Comparison of ENCODE assay signal across 1 cellular context in genomic region chr6:135008941-135009290, GRCh38.
TF ChIP-seq lines count a peak whose summit lies in the region.

No MANE protein-coding gene starts in this region.

TF ChIP-seq in HepG2, 621 proteins besides CTCF, POLR2A, EP300 and RAD21 (continues in another document):
- no peak for TF ChIP-seq ARNT2 (CRISPR knock-in tag; IDR thresholded peaks at IDR 0.05; ENCODE audit: low read depth)
- no peak for TF ChIP-seq ZNF207 (IDR thresholded peaks at IDR 0.05; ENCODE audit: borderline replicate concordance)
- no peak for TF ChIP-seq ZNF343 (CRISPR knock-in tag; IDR thresholded peaks at IDR 0.05)
- no peak for TF ChIP-seq KMT2A (CRISPR knock-in tag; IDR thresholded peaks at IDR 0.05)
- TF ChIP-seq, protein P1, sequence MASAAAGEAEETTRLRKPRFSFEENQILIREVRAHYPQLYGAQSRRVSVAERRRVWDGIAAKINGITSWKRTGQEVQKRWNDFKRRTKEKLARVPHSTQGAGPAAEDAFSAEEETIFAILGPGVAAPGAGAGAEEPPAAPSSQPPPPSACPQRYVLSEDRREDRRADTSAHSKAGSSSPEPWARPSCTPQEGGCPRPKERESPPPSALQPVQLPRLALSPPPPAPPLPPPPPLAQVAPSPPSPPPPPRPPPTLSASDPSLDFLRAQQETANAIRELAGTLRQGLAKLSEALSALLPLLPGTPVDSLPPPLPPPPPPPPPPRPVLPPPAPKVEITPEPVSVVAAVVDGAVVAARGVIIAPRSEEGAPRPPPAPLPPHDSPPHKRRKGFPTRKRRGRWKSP (CRISPR knock-in tag; IDR thresholded peaks at IDR 0.05), result no peak
- TF ChIP-seq NR3C1 (CRISPR knock-in tag; IDR thresholded peaks at IDR 0.05), result no peak
- no peak for TF ChIP-seq SRSF4 (IDR thresholded peaks at IDR 0.05; ENCODE audit: low read depth, low read length, poor library complexity, severe bottlenecking)
- no peak for TF ChIP-seq ZNF414 (CRISPR knock-in tag; IDR thresholded peaks at IDR 0.05)
- TF ChIP-seq RBFOX2 (IDR thresholded peaks at IDR 0.05; ENCODE audit: low read depth, low read length), result no peak
- TF ChIP-seq TCF7L2 (IDR thresholded peaks at IDR 0.05; ENCODE audit: low read depth, low read length), result no peak
- TF ChIP-seq, protein P2, sequence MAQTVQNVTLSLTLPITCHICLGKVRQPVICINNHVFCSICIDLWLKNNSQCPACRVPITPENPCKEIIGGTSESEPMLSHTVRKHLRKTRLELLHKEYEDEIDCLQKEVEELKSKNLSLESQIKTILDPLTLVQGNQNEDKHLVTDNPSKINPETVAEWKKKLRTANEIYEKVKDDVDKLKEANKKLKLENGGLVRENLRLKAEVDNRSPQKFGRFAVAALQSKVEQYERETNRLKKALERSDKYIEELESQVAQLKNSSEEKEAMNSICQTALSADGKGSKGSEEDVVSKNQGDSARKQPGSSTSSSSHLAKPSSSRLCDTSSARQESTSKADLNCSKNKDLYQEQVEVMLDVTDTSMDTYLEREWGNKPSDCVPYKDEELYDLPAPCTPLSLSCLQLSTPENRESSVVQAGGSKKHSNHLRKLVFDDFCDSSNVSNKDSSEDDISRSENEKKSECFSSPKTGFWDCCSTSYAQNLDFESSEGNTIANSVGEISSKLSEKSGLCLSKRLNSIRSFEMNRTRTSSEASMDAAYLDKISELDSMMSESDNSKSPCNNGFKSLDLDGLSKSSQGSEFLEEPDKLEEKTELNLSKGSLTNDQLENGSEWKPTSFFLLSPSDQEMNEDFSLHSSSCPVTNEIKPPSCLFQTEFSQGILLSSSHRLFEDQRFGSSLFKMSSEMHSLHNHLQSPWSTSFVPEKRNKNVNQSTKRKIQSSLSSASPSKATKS (CRISPR knock-in tag; IDR thresholded peaks at IDR 0.05), result no peak
- TF ChIP-seq HIC2 (CRISPR knock-in tag; IDR thresholded peaks at IDR 0.05; ENCODE audit: low read depth), result no peak
- TF ChIP-seq THAP11 (CRISPR knock-in tag; IDR thresholded peaks at IDR 0.05), result peak; percentile 15; the same call in 1 of the 2 replicates
- TF ChIP-seq ZBTB20 (CRISPR knock-in tag; IDR thresholded peaks at IDR 0.05; ENCODE audit: borderline replicate concordance, low read depth), result no peak
- no peak for TF ChIP-seq SOX6 (IDR thresholded peaks at IDR 0.05)
- peak; percentile 56 for TF ChIP-seq SOX6 (CRISPR knock-in tag; IDR thresholded peaks at IDR 0.05)
- no peak for TF ChIP-seq ETV5 (CRISPR knock-in tag; IDR thresholded peaks at IDR 0.05; ENCODE audit: borderline replicate concordance)
- TF ChIP-seq, protein P3, sequence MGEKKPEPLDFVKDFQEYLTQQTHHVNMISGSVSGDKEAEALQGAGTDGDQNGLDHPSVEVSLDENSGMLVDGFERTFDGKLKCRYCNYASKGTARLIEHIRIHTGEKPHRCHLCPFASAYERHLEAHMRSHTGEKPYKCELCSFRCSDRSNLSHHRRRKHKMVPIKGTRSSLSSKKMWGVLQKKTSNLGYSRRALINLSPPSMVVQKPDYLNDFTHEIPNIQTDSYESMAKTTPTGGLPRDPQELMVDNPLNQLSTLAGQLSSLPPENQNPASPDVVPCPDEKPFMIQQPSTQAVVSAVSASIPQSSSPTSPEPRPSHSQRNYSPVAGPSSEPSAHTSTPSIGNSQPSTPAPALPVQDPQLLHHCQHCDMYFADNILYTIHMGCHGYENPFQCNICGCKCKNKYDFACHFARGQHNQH (CRISPR knock-in tag; IDR thresholded peaks at IDR 0.05), result 0 out of 2 replicates have a peak, but pooled peaks have one; percentile 3
- no peak for TF ChIP-seq ARID5B (CRISPR knock-in tag; IDR thresholded peaks at IDR 0.05)
- no peak for TF ChIP-seq RBM39 (IDR thresholded peaks at IDR 0.05; ENCODE audit: low read depth, low read length, poor library complexity, severe bottlenecking)
- TF ChIP-seq CBFB (CRISPR knock-in tag; IDR thresholded peaks at IDR 0.05), result no peak
- 0 out of 2 replicates have a peak, but pooled peaks have one; percentile 5 for TF ChIP-seq GATAD2A (CRISPR knock-in tag; IDR thresholded peaks at IDR 0.05)
- no peak for TF ChIP-seq ZNF44 (CRISPR knock-in tag; IDR thresholded peaks at IDR 0.05)
- no peak for TF ChIP-seq EHMT2 (IDR thresholded peaks at IDR 0.05; ENCODE audit: borderline replicate concordance, low read depth, low read length)
- 0 out of 2 replicates have a peak, but pooled peaks have one; percentile 3 for TF ChIP-seq ZMYM4 (CRISPR knock-in tag; IDR thresholded peaks at IDR 0.05)
- TF ChIP-seq, protein P4, sequence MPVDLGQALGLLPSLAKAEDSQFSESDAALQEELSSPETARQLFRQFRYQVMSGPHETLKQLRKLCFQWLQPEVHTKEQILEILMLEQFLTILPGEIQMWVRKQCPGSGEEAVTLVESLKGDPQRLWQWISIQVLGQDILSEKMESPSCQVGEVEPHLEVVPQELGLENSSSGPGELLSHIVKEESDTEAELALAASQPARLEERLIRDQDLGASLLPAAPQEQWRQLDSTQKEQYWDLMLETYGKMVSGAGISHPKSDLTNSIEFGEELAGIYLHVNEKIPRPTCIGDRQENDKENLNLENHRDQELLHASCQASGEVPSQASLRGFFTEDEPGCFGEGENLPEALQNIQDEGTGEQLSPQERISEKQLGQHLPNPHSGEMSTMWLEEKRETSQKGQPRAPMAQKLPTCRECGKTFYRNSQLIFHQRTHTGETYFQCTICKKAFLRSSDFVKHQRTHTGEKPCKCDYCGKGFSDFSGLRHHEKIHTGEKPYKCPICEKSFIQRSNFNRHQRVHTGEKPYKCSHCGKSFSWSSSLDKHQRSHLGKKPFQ (CRISPR knock-in tag; IDR thresholded peaks at IDR 0.05; ENCODE audit: insufficient replicate concordance), result no peak
- no peak for TF ChIP-seq NBN (conservative IDR thresholded peaks at IDR 0.05)
- no peak for TF ChIP-seq PAF1 (CRISPR knock-in tag; IDR thresholded peaks at IDR 0.05)
- TF ChIP-seq HDAC2 (CRISPR knock-in tag; IDR thresholded peaks at IDR 0.05), result no peak
- no peak for TF ChIP-seq ZNF382 (CRISPR knock-in tag; IDR thresholded peaks at IDR 0.05; ENCODE audit: borderline replicate concordance)
- TF ChIP-seq ZNF607 (CRISPR knock-in tag; IDR thresholded peaks at IDR 0.05; ENCODE audit: borderline replicate concordance), result no peak
- TF ChIP-seq, protein P5, sequence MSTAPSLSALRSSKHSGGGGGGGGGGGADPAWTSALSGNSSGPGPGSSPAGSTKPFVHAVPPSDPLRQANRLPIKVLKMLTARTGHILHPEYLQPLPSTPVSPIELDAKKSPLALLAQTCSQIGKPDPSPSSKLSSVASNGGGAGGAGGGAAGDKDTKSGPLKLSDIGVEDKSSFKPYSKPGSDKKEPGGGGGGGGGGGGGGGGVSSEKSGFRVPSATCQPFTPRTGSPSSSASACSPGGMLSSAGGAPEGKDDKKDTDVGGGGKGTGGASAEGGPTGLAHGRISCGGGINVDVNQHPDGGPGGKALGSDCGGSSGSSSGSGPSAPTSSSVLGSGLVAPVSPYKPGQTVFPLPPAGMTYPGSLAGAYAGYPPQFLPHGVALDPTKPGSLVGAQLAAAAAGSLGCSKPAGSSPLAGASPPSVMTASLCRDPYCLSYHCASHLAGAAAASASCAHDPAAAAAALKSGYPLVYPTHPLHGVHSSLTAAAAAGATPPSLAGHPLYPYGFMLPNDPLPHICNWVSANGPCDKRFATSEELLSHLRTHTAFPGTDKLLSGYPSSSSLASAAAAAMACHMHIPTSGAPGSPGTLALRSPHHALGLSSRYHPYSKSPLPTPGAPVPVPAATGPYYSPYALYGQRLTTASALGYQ (CRISPR knock-in tag; IDR thresholded peaks at IDR 0.05), result no peak
- TF ChIP-seq SIX1 (CRISPR knock-in tag; IDR thresholded peaks at IDR 0.05; ENCODE audit: borderline replicate concordance), result no peak
- TF ChIP-seq ZNF850 (CRISPR knock-in tag; conservative IDR thresholded peaks at IDR 0.05), result no peak
- no peak for TF ChIP-seq DZIP1 (CRISPR knock-in tag; IDR thresholded peaks at IDR 0.05)
- no peak for TF ChIP-seq ARID3A (IDR thresholded peaks at IDR 0.05; ENCODE audit: low read depth, low read length)
- TF ChIP-seq KDM1A (CRISPR knock-in tag; IDR thresholded peaks at IDR 0.05), result no peak
- no peak for TF ChIP-seq NFIC (IDR thresholded peaks at IDR 0.05; ENCODE audit: low read length)
- no peak for TF ChIP-seq ZKSCAN8 (CRISPR knock-in tag; IDR thresholded peaks at IDR 0.05; ENCODE audit: borderline replicate concordance)
- TF ChIP-seq ESRRA (CRISPR knock-in tag; IDR thresholded peaks at IDR 0.05; ENCODE audit: low read depth), result peak; percentile 18; the same call in 1 of the 2 replicates
- no peak for TF ChIP-seq SNAPC5 (CRISPR knock-in tag; IDR thresholded peaks at IDR 0.05; ENCODE audit: borderline replicate concordance)
- TF ChIP-seq ZNF891 (CRISPR knock-in tag; IDR thresholded peaks at IDR 0.05), result no peak
- no peak for TF ChIP-seq ZSCAN22 (CRISPR knock-in tag; IDR thresholded peaks at IDR 0.05)
- TF ChIP-seq, protein P6, sequence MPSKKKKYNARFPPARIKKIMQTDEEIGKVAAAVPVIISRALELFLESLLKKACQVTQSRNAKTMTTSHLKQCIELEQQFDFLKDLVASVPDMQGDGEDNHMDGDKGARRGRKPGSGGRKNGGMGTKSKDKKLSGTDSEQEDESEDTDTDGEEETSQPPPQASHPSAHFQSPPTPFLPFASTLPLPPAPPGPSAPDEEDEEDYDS (CRISPR knock-in tag; IDR thresholded peaks at IDR 0.05), result 0 out of 2 replicates have a peak, but pooled peaks have one; percentile 21
- TF ChIP-seq FOXK2 (IDR thresholded peaks at IDR 0.05), result no peak
- TF ChIP-seq MEF2D (CRISPR knock-in tag; IDR thresholded peaks at IDR 0.05), result no peak
